26 cellular contexts compared by ENCODE assay signal in genomic region chr20:47642118-47642517, GRCh38.
"Had no signal": no experiment of that assay in that cellular context is flagged by ENCODE, and none has a peak within 500 bp of the region (broad histone marks: within the 10 kb centered on the region; RNA-seq: fewer than 3 reads in every experiment).

No MANE protein-coding gene starts in this region.

- H3K27me3 Mint-ChIP-seq: activated CD8-positive, alpha-beta T cell treated with anti-CD3 and anti-CD28 coated beads for 36 hours; activated naive CD8-positive, alpha-beta T cell treated with anti-CD3 and anti-CD28 coated beads, Interleukin-2, amount 10 ng/mL, durations not matched to agents 7 days and 5 days had no signal

- H3K4me2 ChIP-seq: SK-N-SH had no signal

- H3K36me3 ChIP-seq: breast epithelium had no signal

- ATAC-seq: activated CD4-positive, CD25-positive, alpha-beta regulatory T cell treated with anti-CD3 and anti-CD28 coated beads, Interleukin-2, amount 50 U/mL, for 24 hours; activated CD8-positive, alpha-beta T cell treated with anti-CD3 and anti-CD28 coated beads for 36 hours; Panc1 had no signal

- H3K9ac ChIP-seq: SK-N-SH had no signal

- H3K27me3 ChIP-seq: breast epithelium, MG63, SJCRH30 had no signal

- H3K4me3 Mint-ChIP-seq: activated CD8-positive, alpha-beta T cell treated with anti-CD3 and anti-CD28 coated beads for 36 hours; activated naive CD4-positive, alpha-beta T cell treated with anti-CD3 and anti-CD28 coated beads for 36 hours; activated naive CD8-positive, alpha-beta T cell treated with anti-CD3 and anti-CD28 coated beads, Interleukin-2, amount 10 ng/mL, durations not matched to agents 7 days and 5 days had no signal

- H3K27ac Mint-ChIP-seq: activated CD8-positive, alpha-beta T cell treated with anti-CD3 and anti-CD28 coated beads for 36 hours; activated naive CD4-positive, alpha-beta T cell treated with anti-CD3 and anti-CD28 coated beads for 36 hours; activated naive CD8-positive, alpha-beta T cell treated with anti-CD3 and anti-CD28 coated beads, Interleukin-2, amount 10 ng/mL, durations not matched to agents 7 days and 5 days had no signal

- H3K4me1 ChIP-seq: breast epithelium, SJCRH30 had no signal

- H3K9me3 ChIP-seq: breast epithelium, MG63, SJCRH30, SK-N-SH had no signal

- DNase-seq: activated CD4-positive, alpha-beta T cell treated with anti-CD3 and anti-CD28 coated beads for 4 hours; activated CD8-positive, alpha-beta memory T cell treated with anti-CD3 and anti-CD28 coated beads, Interleukin-2, amount 50 U/mL, for 4 hours; activated CD8-positive, alpha-beta T cell treated with anti-CD3 and anti-CD28 coated beads for 36 hours; activated effector memory CD4-positive, alpha-beta T cell treated with anti-CD3 and anti-CD28 coated beads, Interleukin-2, amount 50 U/mL, for 16 hours; activated naive CD4-positive, alpha-beta T cell treated with anti-CD3 and anti-CD28 coated beads for 36 hours; activated naive CD8-positive, alpha-beta T cell treated with anti-CD3 and anti-CD28 coated beads, Interleukin-2, amount 10 ng/mL, durations not matched to agents 7 days and 5 days; aorta; caudate nucleus; MG63; MV-4-11; NCI-H1105; NCI-H1436; NCI-H187; NCI-H510A treated with DMSO at 0.1 percent for 48 hours; NCI-H69; NK-92 treated with Interleukin-12 subunit alpha and Interleukin-12 subunit beta, amount 100 ng/mL, for 24 hours; OCI-M1; Right ventricle myocardium superior; SJCRH30; SK-N-SH; T-helper 1 cell; WERI-Rb-1 had no signal

- H3K27ac ChIP-seq: breast epithelium, RWPE1, SJCRH30, WERI-Rb-1 had no signal

- H3K4me3 ChIP-seq: breast epithelium, MG63, SJCRH30 had no signal

- H3K9me3 Mint-ChIP-seq: activated CD8-positive, alpha-beta T cell treated with anti-CD3 and anti-CD28 coated beads for 36 hours; activated naive CD4-positive, alpha-beta T cell treated with anti-CD3 and anti-CD28 coated beads for 36 hours; activated naive CD8-positive, alpha-beta T cell treated with anti-CD3 and anti-CD28 coated beads, Interleukin-2, amount 10 ng/mL, durations not matched to agents 7 days and 5 days had no signal
